1 cellular context compared by ENCODE assay signal in genomic region chr2:112181571-112182290, GRCh38.
TF ChIP-seq lines count a peak whose summit lies in the region.

No MANE protein-coding gene starts in this region.

TF ChIP-seq in WTC11, 78 proteins besides CTCF, POLR2A, EP300 and RAD21 (continued from another document):
- peak; percentile 97 for TF ChIP-seq ZBTB43 (CRISPR knock-in tag; IDR thresholded peaks at IDR 0.05)
- TF ChIP-seq TCF7 (CRISPR knock-in tag; IDR thresholded peaks at IDR 0.05; ENCODE audit: low read depth) = peak; percentile 64; the same call in 1 of the 2 replicates
- TF ChIP-seq FOXP4 (CRISPR knock-in tag; IDR thresholded peaks at IDR 0.05) = peak; percentile 97
- no peak for TF ChIP-seq ZNF396 (CRISPR knock-in tag; IDR thresholded peaks at IDR 0.05; ENCODE audit: borderline replicate concordance)
